ENCODE assay signal across 1 cellular context in the genomic region with DNA sequence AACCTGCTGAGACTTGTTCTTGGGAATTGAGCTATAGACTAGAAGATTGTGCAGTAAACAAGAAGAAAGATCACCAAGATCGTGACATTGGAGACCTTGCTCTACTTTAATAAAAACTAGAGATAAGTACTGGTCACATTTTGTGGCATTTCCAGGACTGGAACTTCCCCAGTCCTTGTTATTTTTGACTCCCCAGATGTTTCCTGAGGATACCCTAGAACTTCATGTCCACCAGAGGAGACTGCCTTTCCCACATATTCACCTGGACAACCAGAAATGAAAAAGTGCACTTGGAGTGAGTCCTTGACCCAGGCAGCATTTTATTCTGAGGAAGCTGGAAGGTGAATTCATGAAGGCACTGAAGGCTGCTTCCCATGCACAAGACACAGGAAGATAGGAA.
TF ChIP-seq lines count a peak whose summit lies in the region.

No MANE protein-coding gene starts in this region.

TF ChIP-seq in H1, 55 proteins besides CTCF, POLR2A, EP300 and RAD21:
- TF ChIP-seq HDAC2 (IDR thresholded peaks at IDR 0.05; ENCODE audit: borderline replicate concordance in 1 of 2, low read depth in 2 of 2, low read length in 2 of 2): no peak
- TF ChIP-seq, protein P1, sequence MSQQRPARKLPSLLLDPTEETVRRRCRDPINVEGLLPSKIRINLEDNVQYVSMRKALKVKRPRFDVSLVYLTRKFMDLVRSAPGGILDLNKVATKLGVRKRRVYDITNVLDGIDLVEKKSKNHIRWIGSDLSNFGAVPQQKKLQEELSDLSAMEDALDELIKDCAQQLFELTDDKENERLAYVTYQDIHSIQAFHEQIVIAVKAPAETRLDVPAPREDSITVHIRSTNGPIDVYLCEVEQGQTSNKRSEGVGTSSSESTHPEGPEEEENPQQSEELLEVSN (IDR thresholded peaks at IDR 0.05): no peak
- no peak for TF ChIP-seq SAP30 (IDR thresholded peaks at IDR 0.05; ENCODE audit: insufficient read depth, insufficient replicate concordance, low read length)
- TF ChIP-seq CHD1 (IDR thresholded peaks at IDR 0.05; ENCODE audit: low read depth, low read length): no peak
- TF ChIP-seq, protein P2, sequence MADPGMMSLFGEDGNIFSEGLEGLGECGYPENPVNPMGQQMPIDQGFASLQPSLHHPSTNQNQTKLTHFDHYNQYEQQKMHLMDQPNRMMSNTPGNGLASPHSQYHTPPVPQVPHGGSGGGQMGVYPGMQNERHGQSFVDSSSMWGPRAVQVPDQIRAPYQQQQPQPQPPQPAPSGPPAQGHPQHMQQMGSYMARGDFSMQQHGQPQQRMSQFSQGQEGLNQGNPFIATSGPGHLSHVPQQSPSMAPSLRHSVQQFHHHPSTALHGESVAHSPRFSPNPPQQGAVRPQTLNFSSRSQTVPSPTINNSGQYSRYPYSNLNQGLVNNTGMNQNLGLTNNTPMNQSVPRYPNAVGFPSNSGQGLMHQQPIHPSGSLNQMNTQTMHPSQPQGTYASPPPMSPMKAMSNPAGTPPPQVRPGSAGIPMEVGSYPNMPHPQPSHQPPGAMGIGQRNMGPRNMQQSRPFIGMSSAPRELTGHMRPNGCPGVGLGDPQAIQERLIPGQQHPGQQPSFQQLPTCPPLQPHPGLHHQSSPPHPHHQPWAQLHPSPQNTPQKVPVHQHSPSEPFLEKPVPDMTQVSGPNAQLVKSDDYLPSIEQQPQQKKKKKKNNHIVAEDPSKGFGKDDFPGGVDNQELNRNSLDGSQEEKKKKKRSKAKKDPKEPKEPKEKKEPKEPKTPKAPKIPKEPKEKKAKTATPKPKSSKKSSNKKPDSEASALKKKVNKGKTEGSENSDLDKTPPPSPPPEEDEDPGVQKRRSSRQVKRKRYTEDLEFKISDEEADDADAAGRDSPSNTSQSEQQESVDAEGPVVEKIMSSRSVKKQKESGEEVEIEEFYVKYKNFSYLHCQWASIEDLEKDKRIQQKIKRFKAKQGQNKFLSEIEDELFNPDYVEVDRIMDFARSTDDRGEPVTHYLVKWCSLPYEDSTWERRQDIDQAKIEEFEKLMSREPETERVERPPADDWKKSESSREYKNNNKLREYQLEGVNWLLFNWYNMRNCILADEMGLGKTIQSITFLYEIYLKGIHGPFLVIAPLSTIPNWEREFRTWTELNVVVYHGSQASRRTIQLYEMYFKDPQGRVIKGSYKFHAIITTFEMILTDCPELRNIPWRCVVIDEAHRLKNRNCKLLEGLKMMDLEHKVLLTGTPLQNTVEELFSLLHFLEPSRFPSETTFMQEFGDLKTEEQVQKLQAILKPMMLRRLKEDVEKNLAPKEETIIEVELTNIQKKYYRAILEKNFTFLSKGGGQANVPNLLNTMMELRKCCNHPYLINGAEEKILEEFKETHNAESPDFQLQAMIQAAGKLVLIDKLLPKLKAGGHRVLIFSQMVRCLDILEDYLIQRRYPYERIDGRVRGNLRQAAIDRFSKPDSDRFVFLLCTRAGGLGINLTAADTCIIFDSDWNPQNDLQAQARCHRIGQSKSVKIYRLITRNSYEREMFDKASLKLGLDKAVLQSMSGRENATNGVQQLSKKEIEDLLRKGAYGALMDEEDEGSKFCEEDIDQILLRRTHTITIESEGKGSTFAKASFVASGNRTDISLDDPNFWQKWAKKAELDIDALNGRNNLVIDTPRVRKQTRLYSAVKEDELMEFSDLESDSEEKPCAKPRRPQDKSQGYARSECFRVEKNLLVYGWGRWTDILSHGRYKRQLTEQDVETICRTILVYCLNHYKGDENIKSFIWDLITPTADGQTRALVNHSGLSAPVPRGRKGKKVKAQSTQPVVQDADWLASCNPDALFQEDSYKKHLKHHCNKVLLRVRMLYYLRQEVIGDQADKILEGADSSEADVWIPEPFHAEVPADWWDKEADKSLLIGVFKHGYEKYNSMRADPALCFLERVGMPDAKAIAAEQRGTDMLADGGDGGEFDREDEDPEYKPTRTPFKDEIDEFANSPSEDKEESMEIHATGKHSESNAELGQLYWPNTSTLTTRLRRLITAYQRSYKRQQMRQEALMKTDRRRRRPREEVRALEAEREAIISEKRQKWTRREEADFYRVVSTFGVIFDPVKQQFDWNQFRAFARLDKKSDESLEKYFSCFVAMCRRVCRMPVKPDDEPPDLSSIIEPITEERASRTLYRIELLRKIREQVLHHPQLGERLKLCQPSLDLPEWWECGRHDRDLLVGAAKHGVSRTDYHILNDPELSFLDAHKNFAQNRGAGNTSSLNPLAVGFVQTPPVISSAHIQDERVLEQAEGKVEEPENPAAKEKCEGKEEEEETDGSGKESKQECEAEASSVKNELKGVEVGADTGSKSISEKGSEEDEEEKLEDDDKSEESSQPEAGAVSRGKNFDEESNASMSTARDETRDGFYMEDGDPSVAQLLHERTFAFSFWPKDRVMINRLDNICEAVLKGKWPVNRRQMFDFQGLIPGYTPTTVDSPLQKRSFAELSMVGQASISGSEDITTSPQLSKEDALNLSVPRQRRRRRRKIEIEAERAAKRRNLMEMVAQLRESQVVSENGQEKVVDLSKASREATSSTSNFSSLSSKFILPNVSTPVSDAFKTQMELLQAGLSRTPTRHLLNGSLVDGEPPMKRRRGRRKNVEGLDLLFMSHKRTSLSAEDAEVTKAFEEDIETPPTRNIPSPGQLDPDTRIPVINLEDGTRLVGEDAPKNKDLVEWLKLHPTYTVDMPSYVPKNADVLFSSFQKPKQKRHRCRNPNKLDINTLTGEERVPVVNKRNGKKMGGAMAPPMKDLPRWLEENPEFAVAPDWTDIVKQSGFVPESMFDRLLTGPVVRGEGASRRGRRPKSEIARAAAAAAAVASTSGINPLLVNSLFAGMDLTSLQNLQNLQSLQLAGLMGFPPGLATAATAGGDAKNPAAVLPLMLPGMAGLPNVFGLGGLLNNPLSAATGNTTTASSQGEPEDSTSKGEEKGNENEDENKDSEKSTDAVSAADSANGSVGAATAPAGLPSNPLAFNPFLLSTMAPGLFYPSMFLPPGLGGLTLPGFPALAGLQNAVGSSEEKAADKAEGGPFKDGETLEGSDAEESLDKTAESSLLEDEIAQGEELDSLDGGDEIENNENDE (IDR thresholded peaks at IDR 0.05; ENCODE audit: insufficient replicate concordance, low read length): no peak
- TF ChIP-seq, protein P3, sequence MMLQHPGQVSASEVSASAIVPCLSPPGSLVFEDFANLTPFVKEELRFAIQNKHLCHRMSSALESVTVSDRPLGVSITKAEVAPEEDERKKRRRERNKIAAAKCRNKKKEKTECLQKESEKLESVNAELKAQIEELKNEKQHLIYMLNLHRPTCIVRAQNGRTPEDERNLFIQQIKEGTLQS (IDR thresholded peaks at IDR 0.05; ENCODE audit: insufficient read depth, low read depth, low read length): no peak
- no peak for TF ChIP-seq RFX5 (IDR thresholded peaks at IDR 0.05; ENCODE audit: borderline replicate concordance, low read depth, low read length)
- TF ChIP-seq TAF1 (IDR thresholded peaks at IDR 0.05; ENCODE audit: low read depth, low read length): no peak
- TF ChIP-seq EZH2 (IDR thresholded peaks at IDR 0.05; ENCODE audit: low read depth, low read length, severe bottlenecking): no peak
- no peak for TF ChIP-seq POU5F1 (IDR thresholded peaks at IDR 0.05; ENCODE audit: low read depth, low read length)
- TF ChIP-seq TEAD4 (IDR thresholded peaks at IDR 0.05; ENCODE audit: low read depth, low read length): no peak
- TF ChIP-seq GTF2F1 (IDR thresholded peaks at IDR 0.05; ENCODE audit: borderline replicate concordance, low read depth, low read length): no peak
- no peak for TF ChIP-seq TBP (IDR thresholded peaks at IDR 0.05; ENCODE audit: low read depth, low read length)
- TF ChIP-seq, protein P4, sequence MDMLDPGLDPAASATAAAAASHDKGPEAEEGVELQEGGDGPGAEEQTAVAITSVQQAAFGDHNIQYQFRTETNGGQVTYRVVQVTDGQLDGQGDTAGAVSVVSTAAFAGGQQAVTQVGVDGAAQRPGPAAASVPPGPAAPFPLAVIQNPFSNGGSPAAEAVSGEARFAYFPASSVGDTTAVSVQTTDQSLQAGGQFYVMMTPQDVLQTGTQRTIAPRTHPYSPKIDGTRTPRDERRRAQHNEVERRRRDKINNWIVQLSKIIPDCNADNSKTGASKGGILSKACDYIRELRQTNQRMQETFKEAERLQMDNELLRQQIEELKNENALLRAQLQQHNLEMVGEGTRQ (IDR thresholded peaks at IDR 0.05; ENCODE audit: low read length): no peak
- no peak for TF ChIP-seq BRCA1 (IDR thresholded peaks at IDR 0.05; ENCODE audit: low read depth, low read length)
- TF ChIP-seq SRF (IDR thresholded peaks at IDR 0.05; ENCODE audit: low read depth, low read length): no peak
- no peak for TF ChIP-seq NANOG (IDR thresholded peaks at IDR 0.05; ENCODE audit: insufficient read depth, low read depth, low read length, poor library complexity, severe bottlenecking)
- TF ChIP-seq BCL11A (IDR thresholded peaks at IDR 0.05; ENCODE audit: low read depth in 2 of 2, low read length in 2 of 2): no peak
- TF ChIP-seq SUZ12 (IDR thresholded peaks at IDR 0.05; ENCODE audit: low read length): no peak
